8 cellular contexts compared by ENCODE assay signal in the genomic region with DNA sequence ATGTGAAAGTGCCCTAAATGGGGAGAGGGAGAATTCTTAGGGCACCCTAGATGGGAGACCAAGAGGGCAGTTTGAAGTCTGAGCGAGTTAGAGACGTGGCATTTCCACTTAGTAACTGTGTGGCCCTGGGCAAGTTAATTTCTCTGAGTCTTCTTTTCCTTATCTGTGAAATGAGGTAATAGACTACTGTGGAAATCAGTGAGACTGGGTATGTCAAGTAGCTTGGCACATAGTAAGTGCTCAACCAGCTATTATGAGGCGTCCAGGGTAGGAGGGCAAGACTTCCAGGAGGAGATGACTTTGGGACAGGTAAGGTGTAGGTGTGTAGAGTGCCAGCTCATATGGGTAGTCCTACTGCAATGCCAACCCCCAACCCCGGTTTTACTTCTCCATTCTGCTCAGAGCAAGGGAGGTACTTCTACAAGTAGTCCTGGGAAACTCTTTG. TPM values are rescaled to one million over a fixed set of nuclear protein-coding genes. Genes with fewer than 3 reads are reported as not detected.
DNase-seq lines count a peak whose midpoint lies in the region; ATAC-seq and TF ChIP-seq lines count a peak whose summit lies in the region.

No MANE protein-coding gene starts in this region.

- peaks cover 11% of the 10 kb centered on the region for H3K36me3 Mint-ChIP-seq in natural killer cell treated with Interleukin-12 subunit alpha and Interleukin-12 subunit beta and Interleukin-15 and Interleukin-18, amount 100 ng/mL, for 72 hours

- H2AFZ ChIP-seq in PC-9, result peak overlapping the region; percentile 99

- peak overlapping the region; percentile 86 for H3K4me3 Mint-ChIP-seq in natural killer cell treated with Interleukin-12 subunit alpha and Interleukin-12 subunit beta and Interleukin-15 and Interleukin-18, amount 100 ng/mL, for 72 hours

- POLR2A ChIA-PET in PC-9 (lab: Charles Lee; ENCODE audit: unreplicated experiment), result no interaction called here

- H3K27me3 ChIP-seq in PC-9 (ENCODE audit: insufficient read depth, low read depth) (no peaks in the 10 kb centered on the region), dorsolateral prefrontal cortex (no peaks in the 10 kb centered on the region)

- H3K27ac Mint-ChIP-seq in natural killer cell treated with Interleukin-12 subunit alpha and Interleukin-12 subunit beta and Interleukin-15 and Interleukin-18, amount 100 ng/mL, for 72 hours, result peak overlapping the region; percentile 89 to 94

- H3K4me2 ChIP-seq in PC-9, result peak overlapping the region; percentile 87

- intact Hi-C loops in PC-9 (cut with micrococcal nuclease; ENCODE audit: unreplicated experiment) (loop anchor here (5.0 kb wide), 3 partner anchors 54 to 79 kb away; partner anchors contain the start of genes ASXL1, PLAGL2 and POFUT1), dorsolateral prefrontal cortex (cut with DNase I) (loop anchor here (5.0 kb wide), 2 partner anchors 71 to 79 kb away; partner anchors contain the start of genes ASXL1 (in 2 of the 2), PLAGL2 (in 2 of the 2) and POFUT1 (in 2 of the 2))

- H3K4me3 ChIP-seq in PC-9 (peak overlapping the region; percentile 98), dorsolateral prefrontal cortex (peak overlapping the region; percentile 58 to 100 (median 95))

- CTCF ChIA-PET in PC-9 (lab: Charles Lee), result no interaction called here

- no peaks in the 10 kb centered on the region for H3K9me3 Mint-ChIP-seq in natural killer cell treated with Interleukin-12 subunit alpha and Interleukin-12 subunit beta and Interleukin-15 and Interleukin-18, amount 100 ng/mL, for 72 hours

- H3K9me2 ChIP-seq in PC-9 (ENCODE audit: insufficient read depth), result no peaks in the 10 kb centered on the region

- TF ChIP-seq CTCF in PC-9 (conservative IDR thresholded peaks at IDR 0.05) (no peak), dorsolateral prefrontal cortex (IDR thresholded peaks at IDR 0.05 in 54 of 56, conservative IDR thresholded peaks at IDR 0.05 in 2 of 56; ENCODE audit: low read depth in 1 of 56, partially characterized antibody in 56 of 56) (no peak)

- ATAC-seq in HG02759 (IDR thresholded peaks at IDR 0.05; ENCODE audit: unreplicated experiment), result peak; percentile 65
- ATAC-seq in natural killer cell treated with Interleukin-12 subunit alpha and Interleukin-12 subunit beta and Interleukin-15 and Interleukin-18, amount 100 ng/mL, for 72 hours, result peak; percentile 12 to 42

- H3K36me3 ChIP-seq in PC-9 (ENCODE audit: low read depth), result no peaks in the 10 kb centered on the region

- no peaks in the 10 kb centered on the region for H4K20me1 ChIP-seq in PC-9 (ENCODE audit: insufficient read depth)

- H3K27ac ChIP-seq in PC-9, result no peak overlapping the region
- peak overlapping the region in 28 of 59 donors; percentile 25 to 87 (median 69) for H3K27ac ChIP-seq in dorsolateral prefrontal cortex

- peaks cover 8% of the 10 kb centered on the region; the same call in 1 of the 2 replicates for H3F3A ChIP-seq in PC-9 (ENCODE audit: insufficient read depth, low read depth)

- H3K79me2 ChIP-seq in PC-9 (ENCODE audit: low read depth), result peaks cover 24% of the 10 kb centered on the region

- no peaks in the 10 kb centered on the region for H3K27me3 Mint-ChIP-seq in natural killer cell treated with Interleukin-12 subunit alpha and Interleukin-12 subunit beta and Interleukin-15 and Interleukin-18, amount 100 ng/mL, for 72 hours

- no peaks in the 10 kb centered on the region for H3K9me3 ChIP-seq in PC-9 (ENCODE audit: insufficient read depth, low read depth)

- peaks cover 7% of the 10 kb centered on the region; the same call in 1 of the 2 replicates for H3K4me1 ChIP-seq in PC-9 (replicated peaks; ENCODE audit: insufficient read depth)

- peak; percentile 38 for DNase-seq in DMS53 (lab: John Stamatoyannopoulos, UW)
- no peak for DNase-seq in DMS53 treated with DMSO at 0.1 percent for 48 hours (lab: John Stamatoyannopoulos, UW; ENCODE audit: unreplicated experiment)
- no peak for DNase-seq in PC-9
- DNase-seq in dorsolateral prefrontal cortex, result no peak
- no peak for DNase-seq in natural killer cell treated with Interleukin-12 subunit alpha and Interleukin-12 subunit beta and Interleukin-15 and Interleukin-18, amount 100 ng/mL, for 72 hours (ENCODE audit: low spot score)
- DNase-seq in effector CD4-positive, alpha-beta T cell, result no peak
- DNase-seq in GF-D8 (lab: John Stamatoyannopoulos, UW), result no peak

- no TSS peak for BruUV-seq in PC-9 (replicated peaks; lab: Mats Ljungman, UMichigan)

- peaks cover 31 to 42% of the 10 kb centered on the region in 2 donors for H3K4me1 Mint-ChIP-seq in natural killer cell treated with Interleukin-12 subunit alpha and Interleukin-12 subunit beta and Interleukin-15 and Interleukin-18, amount 100 ng/mL, for 72 hours (ENCODE audit: low read depth in 2 of 2)

RNA-seq across cellular contexts. Expression of gene KIF3B, which starts 0.8 kb away (rescaled TPM):
- 41.4 and 52.3 TPM in 2 replicates for total RNA-seq in PC-9 (2021)
- total RNA-seq in dorsolateral prefrontal cortex, result 10 to 100 TPM; 27.3 to 89.7 (median 65.4) TPM
- 10 to 100 TPM; 51.3 to 61.2 TPM for total RNA-seq in natural killer cell treated with Interleukin-12 subunit alpha and Interleukin-12 subunit beta and Interleukin-15 and Interleukin-18, amount 100 ng/mL, for 72 hours
